ENCODE assay signal across 21 cellular contexts in genomic region chr17:1021147-1021546, GRCh38.
"Had no signal": no experiment of that assay in that cellular context is flagged by ENCODE, and none has a peak within 500 bp of the region (broad histone marks: within the 10 kb centered on the region; RNA-seq: fewer than 3 reads in every experiment).

No MANE protein-coding gene starts in this region.

- H3K27ac ChIP-seq: gastrocnemius medialis had no signal

- H3K27me3 Mint-ChIP-seq: activated CD4-positive, alpha-beta memory T cell treated with anti-CD3 and anti-CD28 coated beads, Interleukin-2, amount 10 ng/mL, durations not matched to agents 7 days and 5 days; activated CD8-positive, alpha-beta memory T cell treated with anti-CD3 and anti-CD28 coated beads, Interleukin-2, amount 10 ng/mL, durations not matched to agents 7 days and 5 days; activated naive CD8-positive, alpha-beta T cell; brain had no signal

- H3K9me3 ChIP-seq: gastrocnemius medialis had no signal

- H3K4me3 ChIP-seq: gastrocnemius medialis, lung had no signal

- H3K4me3 Mint-ChIP-seq: activated CD4-positive, alpha-beta memory T cell treated with anti-CD3 and anti-CD28 coated beads, Interleukin-2, amount 10 ng/mL, durations not matched to agents 7 days and 5 days; activated CD8-positive, alpha-beta memory T cell treated with anti-CD3 and anti-CD28 coated beads, Interleukin-2, amount 10 ng/mL, durations not matched to agents 7 days and 5 days; activated naive CD8-positive, alpha-beta T cell; brain; mesothelial cell of epicardium; nephron had no signal

- H3K4me1 Mint-ChIP-seq: activated CD4-positive, alpha-beta memory T cell treated with anti-CD3 and anti-CD28 coated beads, Interleukin-2, amount 10 ng/mL, durations not matched to agents 7 days and 5 days; activated CD8-positive, alpha-beta memory T cell treated with anti-CD3 and anti-CD28 coated beads, Interleukin-2, amount 10 ng/mL, durations not matched to agents 7 days and 5 days had no signal

- H3K36me3 Mint-ChIP-seq: activated CD8-positive, alpha-beta memory T cell treated with anti-CD3 and anti-CD28 coated beads, Interleukin-2, amount 10 ng/mL, durations not matched to agents 7 days and 5 days; activated naive CD8-positive, alpha-beta T cell had no signal

- H3K36me3 ChIP-seq: gastrocnemius medialis had no signal

- H3K9me3 Mint-ChIP-seq: activated CD4-positive, alpha-beta memory T cell treated with anti-CD3 and anti-CD28 coated beads, Interleukin-2, amount 10 ng/mL, durations not matched to agents 7 days and 5 days; brain; mesothelial cell of epicardium; nephron had no signal

- H3K27me3 ChIP-seq: gastrocnemius medialis had no signal

- ATAC-seq: activated CD8-positive, alpha-beta memory T cell treated with anti-CD3 and anti-CD28 coated beads, Interleukin-2, amount 10 ng/mL, durations not matched to agents 7 days and 5 days; gastrocnemius medialis; SK-N-SH treated with all-trans-retinoic acid at 6 μM for 48 hours; stimulated activated naive CD8-positive, alpha-beta T cell treated with anti-CD3 and anti-CD28 coated beads, Interleukin-15, Interleukin-2, amounts not matched to agents 100 U/mL and 50 U/mL, for 24 hours had no signal

- DNase-seq: activated CD4-positive, alpha-beta memory T cell treated with anti-CD3 and anti-CD28 coated beads, Interleukin-2, amount 10 ng/mL, durations not matched to agents 7 days and 5 days; activated CD4-positive, alpha-beta T cell treated with anti-CD3 and anti-CD28 coated beads for 48 hours; activated CD4-positive, CD25-positive, alpha-beta regulatory T cell; activated CD8-positive, alpha-beta memory T cell treated with anti-CD3 and anti-CD28 coated beads, Interleukin-2, amount 10 ng/mL, durations not matched to agents 7 days and 5 days; amniotic stem cell; cortex of kidney; erythroblast; gastrocnemius medialis; nucleus accumbens; stimulated activated CD4-positive, alpha-beta T cell treated with anti-CD3 and anti-CD28 coated beads, Interleukin-12 subunit alpha, Interleukin-12 subunit beta, amount 100 ng/mL, for 4 hours; stimulated activated CD4-positive, alpha-beta T cell treated with anti-CD3 and anti-CD28 coated beads, Interleukin-2, amount 100 ng/mL, for 24 hours; stimulated activated naive CD8-positive, alpha-beta T cell treated with anti-CD3 and anti-CD28 coated beads, Interleukin-15, Interleukin-2, amounts not matched to agents 100 U/mL and 50 U/mL, for 24 hours; T-helper 1 cell; T-helper 9 cell; trophoblast cell had no signal

- H3K27ac Mint-ChIP-seq: activated CD4-positive, alpha-beta memory T cell treated with anti-CD3 and anti-CD28 coated beads, Interleukin-2, amount 10 ng/mL, durations not matched to agents 7 days and 5 days; activated CD8-positive, alpha-beta memory T cell treated with anti-CD3 and anti-CD28 coated beads, Interleukin-2, amount 10 ng/mL, durations not matched to agents 7 days and 5 days; activated naive CD8-positive, alpha-beta T cell; brain; mesothelial cell of epicardium; nephron had no signal
